8 cellular contexts compared by ENCODE assay signal in the genomic region with DNA sequence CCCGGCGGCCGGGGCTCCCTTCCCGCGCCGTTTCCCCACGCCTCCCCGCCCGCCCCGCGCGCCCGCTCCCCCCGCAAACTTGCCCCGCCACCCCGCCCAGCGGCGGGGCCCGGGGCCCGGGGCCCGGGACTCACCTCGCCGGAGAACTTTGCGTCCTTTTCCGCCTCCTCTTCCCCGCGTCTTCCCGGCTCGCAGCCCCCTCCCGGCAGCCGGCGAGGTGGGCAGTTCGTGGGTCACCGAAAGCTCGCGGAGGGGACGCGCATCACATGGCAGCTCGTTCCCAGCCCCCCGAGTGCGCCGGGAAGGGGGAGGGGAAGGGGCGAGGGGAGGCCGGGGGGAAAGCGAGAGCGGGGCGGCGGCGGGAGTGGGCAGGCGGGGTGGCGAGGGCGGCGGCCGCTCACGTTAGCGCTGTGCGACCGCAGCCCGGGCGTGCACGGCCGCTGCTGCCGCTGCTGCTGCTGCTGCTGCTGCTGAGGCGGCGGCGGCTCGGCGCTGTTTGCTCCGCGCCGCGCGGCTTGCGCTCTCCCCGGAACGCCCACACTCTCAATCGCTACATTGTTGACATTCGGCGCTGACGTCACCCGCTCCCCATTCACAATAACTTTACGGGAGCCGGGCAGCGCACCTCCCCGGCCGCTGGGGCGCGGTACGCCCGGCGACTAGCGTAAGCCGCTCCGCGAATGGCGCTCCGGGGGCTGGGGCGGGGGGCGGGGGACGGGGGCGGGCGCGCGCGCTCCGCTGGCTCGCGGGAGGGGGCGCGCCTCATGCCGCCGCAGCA. TPM values are rescaled to one million over a fixed set of nuclear protein-coding genes. Genes with fewer than 3 reads are reported as not detected.
DNase-seq lines count a peak whose midpoint lies in the region; ATAC-seq and TF ChIP-seq lines count a peak whose summit lies in the region.

A gene (minus strand): TSS at position 498 of the 778 bp plus-strand sequence. CDS start 287,999 bp downstream, outside the sequence.

- no peaks in the 10 kb centered on the region for H3K9me1 ChIP-seq in IMR-90 (ENCODE audit: insufficient read depth, low read length)

- H3K4ac ChIP-seq in IMR-90 (ENCODE audit: low read depth, low read length) = peak within 1 kb of the TSS; percentile 7; the same call in 1 of the 2 replicates

- H3K36me3 ChIP-seq in IMR-90 (ENCODE audit: control insufficient read depth, insufficient read depth, low read length) (no peaks in the 10 kb centered on the region), Panc1 (ENCODE audit: control insufficient read depth, insufficient read depth, low read length) (no peaks in the 10 kb centered on the region)

- POLR2A ChIA-PET in IMR-90 (lab: Charles Lee; ENCODE audit: unreplicated experiment) (no interaction called here), Panc1 (lab: Charles Lee) (interaction anchor here (0.6 kb wide), 1 partner anchor 82 kb away, joined by 10 read pairs; no protein-coding TSS in a partner anchor)
- POLR2A ChIA-PET in naive thymus-derived CD8-positive, alpha-beta T cell (lab: Charles Lee) = interaction anchor here (0.8 to 6.1 kb wide), 36 partner anchors 10 to 356 kb away, joined by 3 to 65 read pairs (median 5); no protein-coding TSS in a partner anchor

- dilution Hi-C loops in IMR-90 (cut with HindIII; ENCODE audit: low sequenced_read_pairs, unreplicated experiment) = no loop called here

- H4K20me1 ChIP-seq in IMR-90 (ENCODE audit: insufficient read depth, low read length) = no peaks in the 10 kb centered on the region; the same call in 1 of the 2 replicates

- peak; percentile 92 for DNase-seq in COLO668 (lab: John Stamatoyannopoulos, UW; ENCODE audit: unreplicated experiment)
- peak; percentile 92 for DNase-seq in IMR-90
- no peak for DNase-seq in Panc1 (ENCODE audit: low read depth, low spot score)
- DNase-seq in activated T-helper 1 cell treated with anti-CD3 and anti-CD28 coated beads, Interleukin-12 subunit alpha, Interleukin-12 subunit beta, Interleukin-2, Interleukin-4 antibody, amounts not matched to agents 30 ng/mL and 10 ng/mL and 1 ng/mL, durations not matched to agents 14 hours and 24 hours and 36 hours (ENCODE audit: low spot score) = peak; percentile 88
- peak; percentile 79 for DNase-seq in fibroblast of peridontal ligament (ENCODE audit: extremely low read depth)
- peak; percentile 87 to 98 (median 95) for DNase-seq in naive thymus-derived CD8-positive, alpha-beta T cell

- no peaks in the 10 kb centered on the region for H3K79me1 ChIP-seq in IMR-90 (ENCODE audit: low read depth in 1 of 2, low read length in 2 of 2)

- H3K9ac ChIP-seq in IMR-90 (ENCODE audit: low read depth, low read length) = peak within 1 kb of the TSS; percentile 52

- H3K36me3 Mint-ChIP-seq in activated T-helper 1 cell treated with anti-CD3 and anti-CD28 coated beads, Interleukin-12 subunit alpha, Interleukin-12 subunit beta, Interleukin-2, Interleukin-4 antibody, amounts not matched to agents 30 ng/mL and 10 ng/mL and 1 ng/mL, durations not matched to agents 14 hours and 24 hours and 36 hours (ENCODE audit: low read depth) = peaks cover 21% of the 10 kb centered on the region
- peaks cover 0 to 10% (median 2%) of the 10 kb centered on the region in 3 donors for H3K36me3 Mint-ChIP-seq in naive thymus-derived CD8-positive, alpha-beta T cell
- H3K36me3 Mint-ChIP-seq in stimulated activated memory B cell treated with anti-CD40 and anti-IgM and Interleukin-4, amounts not matched to agents 10 μg/mL and 1 μg/mL and 100 μg/mL, for 72 hours = no peaks in the 10 kb centered on the region

- peak within 1 kb of the TSS; percentile 92 for H2AFZ ChIP-seq in IMR-90 (replicated peaks; ENCODE audit: low read length, poor library complexity)

- no peak within 1 kb of the TSS; the same call in 1 of the 2 replicates for H3K18ac ChIP-seq in IMR-90 (ENCODE audit: low read depth, low read length)

- H3K56ac ChIP-seq in IMR-90 (ENCODE audit: extremely low read depth, insufficient read depth, low read length) = no peak within 1 kb of the TSS

- peaks cover 19% of the 10 kb centered on the region for H3K27me3 ChIP-seq in IMR-90 (ENCODE audit: control insufficient read depth, insufficient read depth, low read length)
- peaks cover 7% of the 10 kb centered on the region for H3K27me3 ChIP-seq in Panc1 (ENCODE audit: control insufficient read depth, insufficient read depth, low read length)

- peak within 1 kb of the TSS; percentile 45 to 58; a peak in 1 of 4 replicates for H4K8ac ChIP-seq in IMR-90 (ENCODE audit: low read depth in 2 of 2, low read length in 2 of 2)

- H3K4me3 Mint-ChIP-seq in activated T-helper 1 cell treated with anti-CD3 and anti-CD28 coated beads, Interleukin-12 subunit alpha, Interleukin-12 subunit beta, Interleukin-2, Interleukin-4 antibody, amounts not matched to agents 30 ng/mL and 10 ng/mL and 1 ng/mL, durations not matched to agents 14 hours and 24 hours and 36 hours = peak within 1 kb of the TSS; percentile 93
- H3K4me3 Mint-ChIP-seq in naive thymus-derived CD8-positive, alpha-beta T cell = peak within 1 kb of the TSS; percentile 84 to 99 (median 92)
- peak within 1 kb of the TSS; percentile 92 for H3K4me3 Mint-ChIP-seq in stimulated activated memory B cell treated with anti-CD40 and anti-IgM and Interleukin-4, amounts not matched to agents 10 μg/mL and 1 μg/mL and 100 μg/mL, for 72 hours

- intact Hi-C loops in IMR-90 (cut with micrococcal nuclease) (loop anchor here (1.0 to 5.0 kb wide), 8 partner anchors 72 to 356 kb away; no protein-coding TSS in a partner anchor), Panc1 (cut with micrococcal nuclease; ENCODE audit: unreplicated experiment) (no loop called here)
- intact Hi-C loops in activated T-helper 1 cell treated with anti-CD3 and anti-CD28 coated beads, Interleukin-12 subunit alpha, Interleukin-12 subunit beta, Interleukin-2, Interleukin-4 antibody, amounts not matched to agents 30 ng/mL and 10 ng/mL and 1 ng/mL, durations not matched to agents 14 hours and 24 hours and 36 hours (cut with micrococcal nuclease) = loop anchor here (1.0 to 10.0 kb wide), 16 partner anchors 22 to 1002 kb away; a partner anchor contains a TSS

- no peak within 1 kb of the TSS for H2BK20ac ChIP-seq in IMR-90 (ENCODE audit: low read depth, low read length)

- peak within 1 kb of the TSS; percentile 95 for H3K27ac Mint-ChIP-seq in activated T-helper 1 cell treated with anti-CD3 and anti-CD28 coated beads, Interleukin-12 subunit alpha, Interleukin-12 subunit beta, Interleukin-2, Interleukin-4 antibody, amounts not matched to agents 30 ng/mL and 10 ng/mL and 1 ng/mL, durations not matched to agents 14 hours and 24 hours and 36 hours
- peak within 1 kb of the TSS; percentile 89 to 99 (median 97) for H3K27ac Mint-ChIP-seq in naive thymus-derived CD8-positive, alpha-beta T cell
- peak within 1 kb of the TSS; percentile 84 for H3K27ac Mint-ChIP-seq in stimulated activated memory B cell treated with anti-CD40 and anti-IgM and Interleukin-4, amounts not matched to agents 10 μg/mL and 1 μg/mL and 100 μg/mL, for 72 hours

- TF ChIP-seq CTCF in IMR-90 (conservative IDR thresholded peaks at IDR 0.05; ENCODE audit: low read depth, low read length) (peak; percentile 32), Panc1 (IDR thresholded peaks at IDR 0.05) (0 out of 2 replicates have a peak, but pooled peaks have one; percentile 4)

- no peak within 1 kb of the TSS; the same call in 1 of the 2 replicates for H3K14ac ChIP-seq in IMR-90 (replicated peaks; ENCODE audit: low read depth, low read length)

- ATAC-seq in GM21526 (IDR thresholded peaks at IDR 0.05; ENCODE audit: low FRiP score, unreplicated experiment) (peak; percentile 80), IMR-90 (ENCODE audit: low read depth) (peak; percentile 81), Panc1 (peak; percentile 78)
- peak; percentile 69 to 73 for ATAC-seq in naive thymus-derived CD8-positive, alpha-beta T cell
- ATAC-seq in stimulated activated memory B cell treated with anti-CD40 and anti-IgM and Interleukin-4, amounts not matched to agents 10 μg/mL and 1 μg/mL and 100 μg/mL, for 72 hours = peak; percentile 83

- H3K27me3 Mint-ChIP-seq in activated T-helper 1 cell treated with anti-CD3 and anti-CD28 coated beads, Interleukin-12 subunit alpha, Interleukin-12 subunit beta, Interleukin-2, Interleukin-4 antibody, amounts not matched to agents 30 ng/mL and 10 ng/mL and 1 ng/mL, durations not matched to agents 14 hours and 24 hours and 36 hours (ENCODE audit: insufficient read depth) = peaks cover 21% of the 10 kb centered on the region
- no peaks in the 10 kb centered on the region for H3K27me3 Mint-ChIP-seq in naive thymus-derived CD8-positive, alpha-beta T cell
- H3K27me3 Mint-ChIP-seq in stimulated activated memory B cell treated with anti-CD40 and anti-IgM and Interleukin-4, amounts not matched to agents 10 μg/mL and 1 μg/mL and 100 μg/mL, for 72 hours = no peaks in the 10 kb centered on the region

- peak within 1 kb of the TSS; percentile 47 for H2AK9ac ChIP-seq in IMR-90 (replicated peaks; ENCODE audit: low read depth, low read length, poor library complexity)

- H3K23ac ChIP-seq in IMR-90 (ENCODE audit: low read depth, low read length) = peak within 1 kb of the TSS; percentile 72; the same call in 1 of the 2 replicates

- H2AK5ac ChIP-seq in IMR-90 (ENCODE audit: low read depth, low read length) = no peak within 1 kb of the TSS

- H3K4me3 ChIP-seq in IMR-90 (ENCODE audit: insufficient read depth, low read depth, low read length) = peak within 1 kb of the TSS; percentile 56
- peak within 1 kb of the TSS; percentile 52 to 66 for H3K4me3 ChIP-seq in Panc1 (ENCODE audit: low read depth in 2 of 2, low read length in 2 of 2)

- TF ChIP-seq POLR2A in IMR-90 (IDR thresholded peaks at IDR 0.05; ENCODE audit: low read depth, low read length) = peak; percentile 64

- H3K4me1 Mint-ChIP-seq in activated T-helper 1 cell treated with anti-CD3 and anti-CD28 coated beads, Interleukin-12 subunit alpha, Interleukin-12 subunit beta, Interleukin-2, Interleukin-4 antibody, amounts not matched to agents 30 ng/mL and 10 ng/mL and 1 ng/mL, durations not matched to agents 14 hours and 24 hours and 36 hours (ENCODE audit: low read depth) = peaks cover 39% of the 10 kb centered on the region
- H3K4me1 Mint-ChIP-seq in naive thymus-derived CD8-positive, alpha-beta T cell = peaks cover 16 to 46% (median 34%) of the 10 kb centered on the region in 4 donors
- peaks cover 23% of the 10 kb centered on the region for H3K4me1 Mint-ChIP-seq in stimulated activated memory B cell treated with anti-CD40 and anti-IgM and Interleukin-4, amounts not matched to agents 10 μg/mL and 1 μg/mL and 100 μg/mL, for 72 hours

- H3K9me3 ChIP-seq in IMR-90 (ENCODE audit: control insufficient read depth, insufficient read depth, low read length) = no peaks in the 10 kb centered on the region
- no peaks in the 10 kb centered on the region for H3K9me3 ChIP-seq in Panc1 (ENCODE audit: control insufficient read depth, insufficient read depth, low read depth, low read length)

- H3K4me1 ChIP-seq in IMR-90 (ENCODE audit: control insufficient read depth, insufficient read depth, low read length) = no peaks in the 10 kb centered on the region; the same call in 1 of the 2 replicates
- peaks cover 3% of the 10 kb centered on the region; the same call in 1 of the 2 replicates for H3K4me1 ChIP-seq in Panc1 (ENCODE audit: control insufficient read depth, insufficient read depth, low read length)

- CTCF ChIA-PET in IMR-90 (lab: Yijun Ruan, JAX) = interaction anchor here (1.1 to 1.7 kb wide), 2 partner anchors 79 to 356 kb away, joined by 3 to 4 read pairs; no protein-coding TSS in a partner anchor
- CTCF ChIA-PET in Panc1 (lab: Charles Lee) = interaction anchor here (0.6 kb wide), 1 partner anchor 78 kb away, joined by 16 read pairs; no protein-coding TSS in a partner anchor

- no peak within 1 kb of the TSS for H2BK15ac ChIP-seq in IMR-90 (ENCODE audit: low read depth, low read length)

- BruUV-seq in IMR-90 (replicated peaks; lab: Mats Ljungman, UMichigan) (no TSS peak), Panc1 (replicated peaks; lab: Mats Ljungman, UMichigan) (no TSS peak)

- WGBS in IMR-90 (ENCODE audit: extremely low coverage in 2 of 2, insufficient read length in 1 of 2), 2 experiments = 0% methylated on average over 22 of the region's 112 CpGs; no CpG with 5 or more reads in 1 of the 2 experiments

- no peaks in the 10 kb centered on the region for H3K9me3 Mint-ChIP-seq in activated T-helper 1 cell treated with anti-CD3 and anti-CD28 coated beads, Interleukin-12 subunit alpha, Interleukin-12 subunit beta, Interleukin-2, Interleukin-4 antibody, amounts not matched to agents 30 ng/mL and 10 ng/mL and 1 ng/mL, durations not matched to agents 14 hours and 24 hours and 36 hours
- H3K9me3 Mint-ChIP-seq in naive thymus-derived CD8-positive, alpha-beta T cell = no peaks in the 10 kb centered on the region
- no peaks in the 10 kb centered on the region for H3K9me3 Mint-ChIP-seq in stimulated activated memory B cell treated with anti-CD40 and anti-IgM and Interleukin-4, amounts not matched to agents 10 μg/mL and 1 μg/mL and 100 μg/mL, for 72 hours

- TF ChIP-seq RAD21 in IMR-90 (IDR thresholded peaks at IDR 0.05; ENCODE audit: low read length) = peak; percentile 36; the same call in 1 of the 2 replicates

- no peak within 1 kb of the TSS for H2BK120ac ChIP-seq in IMR-90 (ENCODE audit: low read depth, low read length)

- H2BK5ac ChIP-seq in IMR-90 (ENCODE audit: low read depth, low read length, poor library complexity, severe bottlenecking) = no peak within 1 kb of the TSS

- H4K91ac ChIP-seq in IMR-90 (ENCODE audit: insufficient read depth, low read depth, low read length) = no peak within 1 kb of the TSS; the same call in 1 of the 2 replicates

- H4K5ac ChIP-seq in IMR-90 (ENCODE audit: low read depth, low read length) = no peak within 1 kb of the TSS; the same call in 1 of the 2 replicates

- in situ Hi-C loops in IMR-90 (cut with MboI; ENCODE audit: low sequenced_read_pairs) (loop anchor here (5.0 to 10.0 kb wide), 2 partner anchors 91 to 202 kb away; no protein-coding TSS in a partner anchor), Panc1 (cut with HindIII; ENCODE audit: low pct_unique_long_range_greater_than_20kb, low sequenced_read_pairs) (no loop called here)

- H3K27ac ChIP-seq in IMR-90 (ENCODE audit: insufficient read depth, low read length) (peak within 1 kb of the TSS; percentile 13; the same call in 1 of the 2 replicates), Panc1 (ENCODE audit: low read length) (no peak within 1 kb of the TSS)

- peak within 1 kb of the TSS; percentile 91 for H3K4me2 ChIP-seq in IMR-90 (ENCODE audit: low read depth, low read length)

RNA-seq across cellular contexts. Expression of the gene that starts here (rescaled TPM):
- total RNA-seq in IMR-90 (2012; rRNA removed) (1.1 and 1.3 TPM in 2 replicates), Panc1 (2021; ENCODE audit: unreplicated experiment) (1.6 TPM)
- 0.87 and 1.4 TPM in 2 replicates for polyA plus RNA-seq in IMR-90 (2012; rRNA removed)
- polyA plus RNA-seq in IMR-90 (2012; cell fraction: cytosol; rRNA removed) = 0.68 and 1.0 TPM in 2 replicates
- 0.66 and 1.2 TPM in 2 replicates for polyA plus RNA-seq in IMR-90 (2012; cell fraction: nucleus; rRNA removed; ENCODE audit: low replicate concordance)
- polyA plus RNA-seq in Panc1 (2012; ENCODE audit: insufficient read length) = 0.85 TPM
- total RNA-seq in activated T-helper 1 cell treated with anti-CD3 and anti-CD28 coated beads, Interleukin-12 subunit alpha, Interleukin-12 subunit beta, Interleukin-2, Interleukin-4 antibody, amounts not matched to agents 30 ng/mL and 10 ng/mL and 1 ng/mL, durations not matched to agents 14 hours and 24 hours and 36 hours = 68.1 and 71.2 TPM in 2 replicates
- 100 to 1,000 TPM; 116 to 126 TPM for total RNA-seq in naive thymus-derived CD8-positive, alpha-beta T cell
- 10 to 100 TPM; 17.5 to 29.3 (median 21.7) TPM for polyA plus RNA-seq in naive thymus-derived CD8-positive, alpha-beta T cell

Comparison
In these comparisons a context has a peak if more than half of its experiments do, and no peak if none do; other contexts are left out.
1. RNA of the gene that starts here (total RNA-seq): 116 to 126 TPM in naive thymus-derived CD8-positive, alpha-beta T cell and 68.1 to 71.2 TPM in activated T-helper 1 cell treated with anti-CD3 and anti-CD28 coated beads, Interleukin-12 subunit alpha, Interleukin-12 subunit beta, Interleukin-2, Interleukin-4 antibody, amounts not matched to agents 30 ng/mL and 10 ng/mL and 1 ng/mL, durations not matched to agents 14 hours and 24 hours and 36 hours; 1.6 TPM in Panc1 (single experiment) and 1.1 to 1.3 TPM in IMR-90; every median in the first group is over 10 times any median in the second.
2. Peak in every context shown above with its lines, with median percentiles within 50 percentile points of each other: ATAC-seq, H3K27ac Mint-ChIP-seq and H3K4me3 Mint-ChIP-seq.